Comparison of ENCODE assay signal across 27 cellular contexts in genomic region chr12:2955888-2956287, GRCh38. TPM values are rescaled to one million over a fixed set of nuclear protein-coding genes. Genes with fewer than 3 reads are reported as not detected.
"Had no signal": no experiment of that assay in that cellular context is flagged by ENCODE, and none has a peak within 500 bp of the region (broad histone marks: within the 10 kb centered on the region; RNA-seq: fewer than 3 reads in every experiment).

No MANE protein-coding gene starts in this region.

- H3K4me2 ChIP-seq: neural progenitor cell, smooth muscle cell had no signal

- H2AFZ ChIP-seq: neural progenitor cell had no signal

- H3K36me3 ChIP-seq: neural progenitor cell, pancreas, prostate gland, right atrium auricular region, stomach, thoracic aorta, thyroid gland, tibial nerve, upper lobe of right lung, uterus had no signal

- H3K27me3 ChIP-seq: pancreas, right atrium auricular region, thyroid gland, upper lobe of right lung, uterus had no signal

- H3K9me3 ChIP-seq: pancreas, prostate gland, right atrium auricular region, stomach, thoracic aorta, thyroid gland, tibial nerve, upper lobe of right lung, uterus had no signal

- H3K4me3 ChIP-seq: neural progenitor cell, pancreas, prostate gland, right atrium auricular region, skin epidermis, smooth muscle cell, stomach, thoracic aorta, thyroid gland, tibial nerve, upper lobe of right lung, uterus had no signal

- ATAC-seq: naive thymus-derived CD8-positive, alpha-beta T cell; natural killer cell treated with Interleukin-12 subunit alpha and Interleukin-12 subunit beta and Interleukin-15 and Interleukin-18, amount 100 ng/mL, for 72 hours; pancreas; sciatic nerve; stimulated activated effector memory CD8-positive, alpha-beta T cell treated with anti-CD3 and anti-CD28 coated beads, Interleukin-12 subunit alpha, Interleukin-12 subunit beta, amount 100 ng/mL, for 72 hours; stimulated activated naive B cell treated with anti-CD40 and anti-IgM and Interleukin-4, amounts not matched to agents 10 μg/mL and 1 μg/mL and 100 μg/mL, for 72 hours; upper lobe of right lung had no signal

- DNase-seq: naive B cell; naive thymus-derived CD8-positive, alpha-beta T cell; nephron progenitor cell; occipital lobe; pancreas; retina; stimulated activated CD4-positive, alpha-beta T cell treated with anti-CD3 and anti-CD28 coated beads, Interleukin-15, amount 100 ng/mL, for 24 hours; stimulated activated CD4-positive, alpha-beta T cell treated with anti-CD3 and anti-CD28 coated beads, Interleukin-2, amount 100 ng/mL, for 24 hours; stimulated activated CD4-positive, alpha-beta T cell treated with anti-CD3 and anti-CD28 coated beads, Interleukin-2, amount 100 ng/mL, for 48 hours; stimulated activated CD4-positive, alpha-beta T cell treated with anti-CD3 and anti-CD28 coated beads, Interleukin-4, amount 100 ng/mL, for 24 hours; stimulated activated naive B cell treated with anti-CD40 and anti-IgM and Interleukin-4, amounts not matched to agents 10 μg/mL and 1 μg/mL and 100 μg/mL, for 72 hours; stimulated activated naive CD4-positive, alpha-beta T cell treated with Interleukin-2 at 50 U/mL for 16 hours; stomach; thyroid gland; trophoblast cell; upper lobe of right lung; uterus had no signal

- H3K4me1 ChIP-seq: prostate gland, uterus had no signal

- H3K27ac ChIP-seq: neural progenitor cell, pancreas, prostate gland, right atrium auricular region, skin epidermis, stomach, thoracic aorta, thyroid gland, tibial nerve, upper lobe of right lung, uterus had no signal

RNA-seq across cellular contexts. Expression of gene TEAD4, which starts 3.3 kb away (rescaled TPM):
- total RNA-seq: naive thymus-derived CD8-positive, alpha-beta T cell had no signal
- polyA plus RNA-seq: naive thymus-derived CD8-positive, alpha-beta T cell had no signal
